25 cellular contexts compared by ENCODE assay signal in genomic region chr2:221612800-221613199, GRCh38. TPM values are rescaled to one million over a fixed set of nuclear protein-coding genes. Genes with fewer than 3 reads are reported as not detected.
DNase-seq lines count a peak whose midpoint lies in the region; ATAC-seq, FAIRE-seq and TF ChIP-seq lines count a peak whose summit lies in the region.
"Had no signal": no experiment of that assay in that cellular context is flagged by ENCODE, and none has a peak within 500 bp of the region (broad histone marks: within the 10 kb centered on the region; RNA-seq: fewer than 3 reads in every experiment).

No MANE protein-coding gene starts in this region.

- no peaks in the 10 kb centered on the region for H3K4me1 ChIP-seq in GM12878 (ENCODE audit: control insufficient read depth, insufficient read depth, low read length)
- H3K4me1 ChIP-seq: BE2C had no signal

- no peak overlapping the region for H2AFZ ChIP-seq in GM12878 (ENCODE audit: control insufficient read depth, low read depth, low read length)
- H2AFZ ChIP-seq: GM23248 had no signal

- no peak overlapping the region for H3K4me2 ChIP-seq in GM12878 (ENCODE audit: control insufficient read depth, insufficient read depth)
- H3K4me2 ChIP-seq: BLaER1 treated with 17β-estradiol and CSF1 and Interleukin-3, amounts not matched to agents 10 nM and 100 nM had no signal

- no peak for FAIRE-seq in GM12878 (lab: Jason Lieb, UNC)
- FAIRE-seq: A204.1, D721Med, GM12892, H1 had no signal

- no peak overlapping the region for H3K9ac ChIP-seq in GM12878 (ENCODE audit: control insufficient read depth, insufficient read depth, low read length)
- H3K9ac ChIP-seq: BLaER1 treated with 17β-estradiol and CSF1 and Interleukin-3, amounts not matched to agents 10 nM and 100 nM; GM23248 had no signal

- H3K4me3 ChIP-seq in GM12878: no peak overlapping the region
- H3K4me3 ChIP-seq: BLaER1 treated with 17β-estradiol and CSF1 and Interleukin-3, amounts not matched to agents 10 nM and 100 nM; GM23248 had no signal

- BruUV-seq in GM12878 (replicated peaks; lab: Mats Ljungman, UMichigan): no TSS peak

- H3K27ac ChIP-seq in GM12878 (ENCODE audit: control insufficient read depth, insufficient read depth): no peak overlapping the region
- H3K27ac ChIP-seq: 22Rv1; BLaER1 treated with 17β-estradiol and CSF1 and Interleukin-3, amounts not matched to agents 10 nM and 100 nM; GM23248 had no signal

- peaks cover 3% of the 10 kb centered on the region; the same call in 1 of the 2 replicates for H3K27me3 Mint-ChIP-seq in HFFc6 (ENCODE audit: insufficient read depth)

- H3K27ac Mint-ChIP-seq in HFFc6: no peak overlapping the region
- H3K27ac Mint-ChIP-seq: CD4-positive, alpha-beta T cell had no signal

- DNase-seq in NCI-H524 (lab: John Stamatoyannopoulos, UW) (peak; percentile 12 to 13), NCI-H524 treated with DMSO at 0.1 percent for 48 hours (lab: John Stamatoyannopoulos, UW) (no peak), HFFc6 (no peak), GM12878 (ENCODE audit: low read depth, low spot score) (no peak), ecto neural progenitor cell (ENCODE audit: low spot score) (no peak)
- DNase-seq: ACHN; AML-193; BE2C; CD4-positive, alpha-beta T cell; CD8-positive, alpha-beta memory T cell; DMS 273 treated with DMSO at 0.1 percent for 48 hours; DMS79; EL; GDM1; GM23248; H7; HCEC 1CT had no signal

- H3K36me3 ChIP-seq in GM12878 (ENCODE audit: control insufficient read depth in 2 of 2, insufficient read depth in 2 of 2, low read length in 1 of 2): no peaks in the 10 kb centered on the region
- H3K36me3 ChIP-seq: BE2C; BLaER1 treated with 17β-estradiol and CSF1 and Interleukin-3, amounts not matched to agents 10 nM and 100 nM had no signal

- H3K4me1 Mint-ChIP-seq in HFFc6 (ENCODE audit: low read depth): peaks cover 29% of the 10 kb centered on the region; the same call in 1 of the 2 replicates
- H3K4me1 Mint-ChIP-seq: CD14-positive monocyte; CD8-positive, alpha-beta memory T cell had no signal

- H4K20me1 ChIP-seq in GM12878 (ENCODE audit: control insufficient read depth, insufficient read depth): no peaks in the 10 kb centered on the region
- H4K20me1 ChIP-seq: BLaER1 treated with 17β-estradiol and CSF1 and Interleukin-3, amounts not matched to agents 10 nM and 100 nM had no signal

- no peak for TF ChIP-seq CTCF in HFFc6 (IDR thresholded peaks at IDR 0.05)
- no peak for TF ChIP-seq CTCF in GM12878 (IDR thresholded peaks at IDR 0.05 in 2 of 3, conservative IDR thresholded peaks at IDR 0.05 in 1 of 3; ENCODE audit: control insufficient read depth in 2 of 3, extremely low read depth in 1 of 3, insufficient read depth in 1 of 3, low read depth in 3 of 3, low read length in 3 of 3)

- H3K36me3 Mint-ChIP-seq in HFFc6 (ENCODE audit: low read depth): no peaks in the 10 kb centered on the region
- H3K36me3 Mint-ChIP-seq: CD14-positive monocyte had no signal

- no peaks in the 10 kb centered on the region for H3K9me3 Mint-ChIP-seq in HFFc6
- H3K9me3 Mint-ChIP-seq: CD4-positive, alpha-beta T cell had no signal

- ATAC-seq in GM12878 (peak; percentile 47), GM19351 (IDR thresholded peaks at IDR 0.05; ENCODE audit: unreplicated experiment) (no peak)

- intact Hi-C loops in GM12878 (cut with micrococcal nuclease; ENCODE audit: unreplicated experiment): no loop called here

- H3K27me3 ChIP-seq in GM12878 (replicated peaks in 1 of 2; ENCODE audit: control insufficient read depth in 2 of 2, insufficient read depth in 2 of 2, low read length in 1 of 2): no peaks in the 10 kb centered on the region
- H3K27me3 ChIP-seq: BE2C; BLaER1 treated with 17β-estradiol and CSF1 and Interleukin-3, amounts not matched to agents 10 nM and 100 nM had no signal

- no peak for TF ChIP-seq RAD21 in GM12878 (IDR thresholded peaks at IDR 0.05; ENCODE audit: insufficient read depth, low read depth, low read length)

- WGBS in GM12878 (ENCODE audit: insufficient coverage, insufficient replicate concordance, low lambda C conversion rate, missing lambda C conversion rate): 24% methylated on average over 5 of the region's 6 CpGs

- no peak for TF ChIP-seq POLR2A in GM12878 (IDR thresholded peaks at IDR 0.05; ENCODE audit: low read depth, low read length)

- H3K9me3 ChIP-seq in GM12878 (replicated peaks; ENCODE audit: control insufficient read depth, insufficient read depth, low read length): no peaks in the 10 kb centered on the region
- H3K9me3 ChIP-seq: BE2C; BLaER1 treated with 17β-estradiol and CSF1 and Interleukin-3, amounts not matched to agents 10 nM and 100 nM had no signal

- SMC1A ChIA-PET in GM12878 (lab: Charles Lee; ENCODE audit: uncharacterized antibody, unreplicated experiment): no interaction called here

- H3K4me3 Mint-ChIP-seq in HFFc6: peak overlapping the region; percentile 36; the same call in 1 of the 2 replicates
- H3K4me3 Mint-ChIP-seq: CD14-positive monocyte; CD4-positive, alpha-beta T cell; CD8-positive, alpha-beta memory T cell had no signal

- RAD21 ChIA-PET in GM12878 (lab: Charles Lee; ENCODE audit: unreplicated experiment): interaction anchor here (0.7 kb wide), 1 partner anchor 35 kb away, joined by 4 read pairs; no protein-coding TSS in a partner anchor

- POLR2A ChIA-PET in GM12878 (lab: Charles Lee): no interaction called here

- in situ Hi-C loops in GM12878 (cut with MboI): no loop called here

- TF ChIP-seq EP300 in GM12878 (IDR thresholded peaks at IDR 0.05; ENCODE audit: borderline replicate concordance in 1 of 2, control insufficient read depth in 1 of 2, low read depth in 2 of 2, low read length in 2 of 2): no peak

- CTCF ChIA-PET in GM12878 (lab: Yijun Ruan, JAX): no interaction called here

- no peaks in the 10 kb centered on the region for H3K79me2 ChIP-seq in GM12878 (ENCODE audit: control insufficient read depth, insufficient read depth, low read length)

TF ChIP-seq in GM12878, 131 proteins besides CTCF, POLR2A, EP300 and RAD21:
- TF ChIP-seq KLF5 (IDR thresholded peaks at IDR 0.05; ENCODE audit: partially characterized antibody) (no peak), SPI1 (IDR thresholded peaks at IDR 0.05; ENCODE audit: borderline replicate concordance, insufficient read depth, low read depth, low read length) (peak; percentile 40; the same call in 1 of the 2 replicates)

RNA-seq across cellular contexts. Expression of gene EPHA4, which starts 40.7 kb away (rescaled TPM):
- 10 to 100 TPM; 41.4 to 65.3 (median 51.9) TPM for total RNA-seq in HFFc6 (2021; fragmentation: NEBNext Ultra II Directional; extraction: Animal tissue kit (Norgen Biotek cat#: 25700))
- total RNA-seq in GM12878 (2013; cell fraction: nucleolus; rRNA removed): 0.93 and 1.0 TPM in 2 replicates
- total RNA-seq in GM12878 (2014; rRNA removed) (0.11 and 0.23 TPM in 2 replicates), GM12878 (2014; rRNA removed; fragmentation: Illumina TruSeq; extraction: Trizol) (0.23 and 0.67 TPM in 2 replicates), GM12878 (2021) (0.33 and 0.35 TPM in 2 replicates)
- polyA plus RNA-seq in GM12878 (2011; ENCODE audit: low read depth): 0.24 TPM
- polyA plus RNA-seq in GM12878 (2011; rRNA removed) (1.1 and 1.5 TPM in 2 replicates), GM12878 (2014; fragmentation: Illumina TruSeq; extraction: Trizol) (0.50 TPM in 1 of 2 replicates, not detected in the other), GM12878 (2014; fragmentation: Nextera tagmentation; extraction: Ambion mirVana) (under 1 TPM in 1 of 2 experiments, not detected in 1; 0.16 TPM), GM12878 (2014; rRNA removed) (0.06 and 0.14 TPM in 2 replicates), GM12878 (2016; fragmentation: Nextera tagmentation; extraction: Ambion mirVana) (under 1 TPM; 0.08 to 0.74 TPM)
- polyA plus RNA-seq in GM12878 (2011; cell fraction: cytosol; rRNA removed): 1.3 and 1.6 TPM in 2 replicates
- 1.1 and 1.5 TPM in 2 replicates for polyA plus RNA-seq in GM12878 (2011; cell fraction: nucleus; rRNA removed)
- 0.35 and 0.42 TPM in 2 replicates for polyA plus RNA-seq in GM12878 (2012)
- polyA minus RNA-seq in GM12878 (2011; rRNA and poly(A)+ RNA removed): 1.4 and 2.3 TPM in 2 replicates
- polyA minus RNA-seq in GM12878 (2011; cell fraction: cytosol; rRNA and poly(A)+ RNA removed): 0.94 and 1.8 TPM in 2 replicates
- 2.3 and 4.2 TPM in 2 replicates for polyA minus RNA-seq in GM12878 (2011; cell fraction: nucleus; rRNA and poly(A)+ RNA removed)

Comparison
In these comparisons a context has a peak if more than half of its experiments do, and no peak if none do; other contexts are left out.
1. DNase-seq: peak in NCI-H524 (2 of 2); none in NCI-H524 treated with DMSO at 0.1 percent for 48 hours (single experiment), HFFc6 (single experiment), GM12878 (single experiment) and ecto neural progenitor cell (single experiment).
2. RNA of gene EPHA4, which starts 40.7 kb away (total RNA-seq): 41.4 to 65.3 TPM in HFFc6; 0.11 to 1.0 TPM in GM12878; every median in the first group is over 10 times any median in the second.